17 cellular contexts compared by ENCODE assay signal in the genomic region with DNA sequence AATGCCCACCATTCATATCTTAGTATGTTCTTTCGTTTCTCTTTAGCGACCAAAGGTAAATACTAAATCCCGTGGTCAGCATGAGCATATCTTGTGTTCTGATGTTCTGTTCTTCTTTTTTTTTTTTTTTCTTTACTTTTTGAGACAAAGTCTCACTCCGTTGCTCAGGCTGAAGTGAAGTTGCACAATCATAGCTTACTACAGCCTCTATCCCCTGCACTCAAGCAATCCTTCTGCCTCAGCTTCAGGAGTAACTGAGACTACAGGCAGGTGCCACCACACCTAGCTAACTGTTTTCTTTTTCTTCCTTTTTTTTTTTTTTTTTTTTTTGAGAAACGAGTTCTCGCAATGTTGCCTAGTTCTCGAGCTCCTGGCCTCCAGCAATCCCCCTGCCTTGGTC.
DNase-seq lines count a peak whose midpoint lies in the region; ATAC-seq and TF ChIP-seq lines count a peak whose summit lies in the region.
"Had no signal": no experiment of that assay in that cellular context is flagged by ENCODE, and none has a peak within 500 bp of the region (broad histone marks: within the 10 kb centered on the region; RNA-seq: fewer than 3 reads in every experiment).

No MANE protein-coding gene starts in this region.

- H3K27me3 Mint-ChIP-seq in T-helper 17 cell (no peaks in the 10 kb centered on the region), progenitor cell of endocrine pancreas (no peaks in the 10 kb centered on the region)

- H2BK5ac ChIP-seq in IMR-90 (ENCODE audit: low read depth, low read length, poor library complexity, severe bottlenecking): no peak overlapping the region

- H3K4me3 Mint-ChIP-seq in T-helper 17 cell (peak overlapping the region; percentile 12), progenitor cell of endocrine pancreas (ENCODE audit: low read depth) (no peak overlapping the region)
- H3K4me3 Mint-ChIP-seq: CD14-positive monocyte had no signal

- no peaks in the 10 kb centered on the region for H3K79me1 ChIP-seq in IMR-90 (ENCODE audit: low read depth in 1 of 2, low read length in 2 of 2)

- H3K9me2 ChIP-seq in hepatocyte (replicated peaks; ENCODE audit: insufficient read depth): no peaks in the 10 kb centered on the region
- H3K9me2 ChIP-seq: SK-N-SH had no signal

- in situ Hi-C loops in IMR-90 (cut with MboI; ENCODE audit: low sequenced_read_pairs): no loop called here

- H3K18ac ChIP-seq in IMR-90 (ENCODE audit: low read depth, low read length): no peak overlapping the region

- H3K56ac ChIP-seq in IMR-90 (ENCODE audit: extremely low read depth, insufficient read depth, low read length): no peak overlapping the region

- H2AK9ac ChIP-seq in IMR-90 (replicated peaks; ENCODE audit: low read depth, low read length, poor library complexity): no peak overlapping the region

- CTCF ChIA-PET in IMR-90 (lab: Yijun Ruan, JAX): no interaction called here

- H3K36me3 Mint-ChIP-seq in T-helper 17 cell (ENCODE audit: low read depth) (no peaks in the 10 kb centered on the region), progenitor cell of endocrine pancreas (ENCODE audit: insufficient read depth) (no peaks in the 10 kb centered on the region)
- H3K36me3 Mint-ChIP-seq: CD14-positive monocyte had no signal

- TF ChIP-seq CTCF in IMR-90 (conservative IDR thresholded peaks at IDR 0.05; ENCODE audit: low read depth, low read length) (no peak), hepatocyte (IDR thresholded peaks at IDR 0.05; ENCODE audit: poor library complexity) (no peak), progenitor cell of endocrine pancreas (IDR thresholded peaks at IDR 0.05; ENCODE audit: unreplicated experiment) (no peak)

- H3K4me3 ChIP-seq in IMR-90 (ENCODE audit: insufficient read depth, low read depth, low read length) (no peak overlapping the region), hepatocyte (no peak overlapping the region)
- H3K4me3 ChIP-seq: esophagus squamous epithelium, lung, PC-9 had no signal

- H4K20me1 ChIP-seq in IMR-90 (ENCODE audit: insufficient read depth, low read length): no peaks in the 10 kb centered on the region
- H4K20me1 ChIP-seq in hepatocyte (ENCODE audit: insufficient read depth, poor library complexity, severe bottlenecking): no peaks in the 10 kb centered on the region

- dilution Hi-C loops in IMR-90 (cut with HindIII; ENCODE audit: low sequenced_read_pairs, unreplicated experiment): no loop called here

- no peak overlapping the region for H3K27ac ChIP-seq in IMR-90 (ENCODE audit: insufficient read depth, low read length)
- no peak overlapping the region for H3K27ac ChIP-seq in hepatocyte
- H3K27ac ChIP-seq: esophagus squamous epithelium, PC-9 had no signal

- WGBS in IMR-90 (ENCODE audit: extremely low coverage in 2 of 2, insufficient read length in 1 of 2), 2 experiments: no CpG with 5 or more reads among the region's 7 CpGs
- WGBS in hepatocyte (ENCODE audit: low lambda C conversion rate, missing lambda C conversion rate): 69% methylated on average over 7 of the region's 7 CpGs

- no peaks in the 10 kb centered on the region for H3K9me3 Mint-ChIP-seq in progenitor cell of endocrine pancreas (ENCODE audit: low read depth)

- no peaks in the 10 kb centered on the region; the same call in 1 of the 2 replicates for H3K27me3 ChIP-seq in IMR-90 (ENCODE audit: control insufficient read depth, insufficient read depth, low read length)
- H3K27me3 ChIP-seq in hepatocyte: no peaks in the 10 kb centered on the region
- H3K27me3 ChIP-seq: esophagus squamous epithelium had no signal

- H2AK5ac ChIP-seq in IMR-90 (ENCODE audit: low read depth, low read length): no peak overlapping the region

- H3K4me2 ChIP-seq in IMR-90 (ENCODE audit: low read depth, low read length) (no peak overlapping the region), hepatocyte (no peak overlapping the region)
- H3K4me2 ChIP-seq: PC-9, SK-N-SH had no signal

- H3K4ac ChIP-seq in IMR-90 (ENCODE audit: low read depth, low read length): no peak overlapping the region

- H3K27ac Mint-ChIP-seq in T-helper 17 cell: peak overlapping the region; percentile 80
- no peak overlapping the region for H3K27ac Mint-ChIP-seq in progenitor cell of endocrine pancreas

- H3K4me1 ChIP-seq in IMR-90 (ENCODE audit: control insufficient read depth, insufficient read depth, low read length): no peaks in the 10 kb centered on the region
- H3K4me1 ChIP-seq in hepatocyte (ENCODE audit: insufficient read depth): no peaks in the 10 kb centered on the region
- H3K4me1 ChIP-seq: esophagus squamous epithelium had no signal

- H2AFZ ChIP-seq in IMR-90 (replicated peaks; ENCODE audit: low read length, poor library complexity) (no peak overlapping the region), hepatocyte (no peak overlapping the region)
- H2AFZ ChIP-seq: PC-9 had no signal

- no peaks in the 10 kb centered on the region for H3K79me2 ChIP-seq in hepatocyte

- no peak overlapping the region for H3K23ac ChIP-seq in IMR-90 (ENCODE audit: low read depth, low read length)

- TF ChIP-seq RAD21 in IMR-90 (IDR thresholded peaks at IDR 0.05; ENCODE audit: low read length): no peak

- no peak overlapping the region for H4K8ac ChIP-seq in IMR-90 (ENCODE audit: low read depth in 2 of 2, low read length in 2 of 2)

- peak; percentile 56 for DNase-seq in SKM-1 treated with dmso at 0.1 percent for 144 hours (lab: John Stamatoyannopoulos, UW; ENCODE audit: unreplicated experiment)
- no peak for DNase-seq in SKM-1 (lab: John Stamatoyannopoulos, UW; ENCODE audit: unreplicated experiment)
- DNase-seq in IMR-90: no peak
- no peak for DNase-seq in T-helper 17 cell
- DNase-seq in hepatocyte (ENCODE audit: low spot score): peak; percentile 42
- no peak for DNase-seq in NCI-H2171 (lab: John Stamatoyannopoulos, UW)
- no peak for DNase-seq in NCI-H1048 (lab: John Stamatoyannopoulos, UW)
- DNase-seq in progenitor cell of endocrine pancreas (ENCODE audit: low spot score, unreplicated experiment): no peak
- DNase-seq: activated naive CD4-positive, alpha-beta T cell treated with anti-CD3 and anti-CD28 coated beads, Interleukin-2, amount 50 U/mL, for 16 hours; esophagus squamous epithelium; glutamatergic neuron; Karpas-422; NCI-H146; PC-9; SK-N-SH had no signal

- H3K9me1 ChIP-seq in IMR-90 (ENCODE audit: insufficient read depth, low read length): no peaks in the 10 kb centered on the region

- H3K36me3 ChIP-seq in IMR-90 (ENCODE audit: control insufficient read depth, insufficient read depth, low read length) (no peaks in the 10 kb centered on the region), hepatocyte (replicated peaks; ENCODE audit: insufficient read depth, low read depth) (no peaks in the 10 kb centered on the region)
- H3K36me3 ChIP-seq: esophagus squamous epithelium had no signal

- TF ChIP-seq POLR2A in IMR-90 (IDR thresholded peaks at IDR 0.05; ENCODE audit: low read depth, low read length): no peak

- H2BK15ac ChIP-seq in IMR-90 (ENCODE audit: low read depth, low read length): no peak overlapping the region

- BruUV-seq in IMR-90 (replicated peaks; lab: Mats Ljungman, UMichigan): no TSS peak

- no peak overlapping the region for H4K5ac ChIP-seq in IMR-90 (ENCODE audit: low read depth, low read length)

- H3K9ac ChIP-seq in IMR-90 (ENCODE audit: low read depth, low read length): no peak overlapping the region
- H3K9ac ChIP-seq: SK-N-SH had no signal

- ATAC-seq in IMR-90 (ENCODE audit: low read depth) (no peak), T-helper 17 cell (no peak)

- POLR2A ChIA-PET in IMR-90 (lab: Charles Lee; ENCODE audit: unreplicated experiment): no interaction called here

- H3K9me3 ChIP-seq in IMR-90 (ENCODE audit: control insufficient read depth, insufficient read depth, low read length): no peaks in the 10 kb centered on the region; the same call in 1 of the 2 replicates
- H3K9me3 ChIP-seq in T-helper 17 cell (ENCODE audit: control insufficient read depth, low read length, poor library complexity, severe bottlenecking): no peaks in the 10 kb centered on the region
- H3K9me3 ChIP-seq in hepatocyte (ENCODE audit: low read depth): no peaks in the 10 kb centered on the region
- H3K9me3 ChIP-seq: esophagus squamous epithelium, SK-N-SH had no signal

- H2BK20ac ChIP-seq in IMR-90 (ENCODE audit: low read depth, low read length): no peak overlapping the region

- intact Hi-C loops in IMR-90 (cut with micrococcal nuclease): no loop called here

- no peak overlapping the region for H2BK120ac ChIP-seq in IMR-90 (ENCODE audit: low read depth, low read length)

- H3K4me1 Mint-ChIP-seq in T-helper 17 cell (peaks cover 24% of the 10 kb centered on the region), progenitor cell of endocrine pancreas (ENCODE audit: low read depth) (no peaks in the 10 kb centered on the region)

- no peak overlapping the region for H4K91ac ChIP-seq in IMR-90 (ENCODE audit: insufficient read depth, low read depth, low read length)

- no peak overlapping the region for H3K14ac ChIP-seq in IMR-90 (replicated peaks; ENCODE audit: low read depth, low read length)

TF ChIP-seq in IMR-90, 13 proteins besides CTCF, POLR2A, EP300 and RAD21:
- TF ChIP-seq NFE2L2 (IDR thresholded peaks at IDR 0.05; ENCODE audit: low read depth, low read length) (no peak), FOS (IDR thresholded peaks at IDR 0.05; ENCODE audit: low read depth, low read length) (no peak), BHLHE40 (IDR thresholded peaks at IDR 0.05; ENCODE audit: low read depth, low read length) (no peak), CEBPB (IDR thresholded peaks at IDR 0.05; ENCODE audit: low read depth, low read length) (peak; percentile 26; the same call in 1 of the 2 replicates)

Comparison
In these comparisons a context has a peak if more than half of its experiments do, and no peak if none do; other contexts are left out.
1. DNase-seq: peak in SKM-1 treated with dmso at 0.1 percent for 144 hours (single experiment) and hepatocyte (single experiment); none in SKM-1 (single experiment), IMR-90 (single experiment), T-helper 17 cell (0 of 3), NCI-H2171 (single experiment), NCI-H1048 (single experiment) and progenitor cell of endocrine pancreas (single experiment).